Comparison of ENCODE assay signal across 12 cellular contexts in the genomic region with DNA sequence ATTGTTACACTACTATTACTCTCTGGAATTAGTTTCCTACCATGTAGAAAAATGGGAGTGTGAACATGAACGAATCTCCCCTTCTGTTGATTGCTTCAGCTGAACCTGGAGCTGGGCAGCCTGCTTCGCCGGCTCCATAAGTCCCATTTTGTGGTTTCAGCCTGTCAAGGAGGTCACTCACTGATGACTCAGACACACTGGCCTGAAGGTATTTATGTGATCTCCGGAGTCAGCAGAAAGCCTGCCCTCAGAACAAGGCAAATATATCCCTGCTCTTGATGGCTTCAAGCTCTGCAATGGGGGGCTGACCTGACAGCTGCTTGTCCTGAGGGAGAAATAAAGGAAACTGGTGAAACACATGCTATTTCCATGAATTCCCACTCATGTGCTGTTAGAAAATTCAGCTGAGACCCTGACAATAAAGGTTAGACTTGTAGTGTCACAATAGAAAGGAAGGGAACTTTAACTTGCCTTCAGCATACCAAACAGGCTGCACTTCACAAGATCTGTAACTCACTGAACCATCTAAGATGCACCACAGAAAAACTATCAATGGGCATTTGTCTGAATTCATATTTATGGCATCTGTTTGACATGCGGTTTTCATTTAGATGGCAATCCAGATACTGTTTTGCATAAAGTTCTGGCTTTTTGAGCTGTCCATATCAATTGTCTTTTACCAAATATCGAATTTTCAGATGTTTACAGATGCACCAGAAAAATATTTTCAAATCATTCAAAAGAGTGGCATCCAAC.
DNase-seq lines count a peak whose midpoint lies in the region; ATAC-seq and TF ChIP-seq lines count a peak whose summit lies in the region.
"Had no signal": no experiment of that assay in that cellular context is flagged by ENCODE, and none has a peak within 500 bp of the region (broad histone marks: within the 10 kb centered on the region; RNA-seq: fewer than 3 reads in every experiment).

No MANE protein-coding gene starts in this region.

- no peaks in the 10 kb centered on the region for H3K27me3 ChIP-seq in kidney epithelial cell (ENCODE audit: control insufficient read depth, insufficient read depth, low read length)
- H3K27me3 ChIP-seq in heart right ventricle, result no peaks in the 10 kb centered on the region

- peaks cover 0 to under 1% (median 0%) of the 10 kb centered on the region in 11 donors for H3K9me3 ChIP-seq in heart right ventricle

- 55 to 60% methylated on average over 6 of the region's 6 CpGs for WGBS in heart right ventricle, 2 donors

- H3K36me3 ChIP-seq in kidney epithelial cell (ENCODE audit: control insufficient read depth, insufficient read depth, low read length) (no peaks in the 10 kb centered on the region), heart right ventricle (no peaks in the 10 kb centered on the region)

- ATAC-seq in HG02798 (IDR thresholded peaks at IDR 0.05; ENCODE audit: poor library complexity, unreplicated experiment) (no peak), GM18873 (IDR thresholded peaks at IDR 0.05; ENCODE audit: low FRiP score, unreplicated experiment) (no peak), heart right ventricle (no peak)
- ATAC-seq in activated naive CD8-positive, alpha-beta T cell treated with anti-CD3 and anti-CD28 coated beads, Interleukin-2, amount 50 U/mL, for 24 hours, result no peak
- ATAC-seq: T-cell had no signal

- intact Hi-C loops in heart right ventricle (cut with DNase I), result no loop called here

- no peaks in the 10 kb centered on the region for H3K27me3 Mint-ChIP-seq in activated naive CD8-positive, alpha-beta T cell treated with anti-CD3 and anti-CD28 coated beads, Interleukin-2, amount 50 U/mL, for 24 hours
- H3K27me3 Mint-ChIP-seq: T-cell had no signal

- H3K4me3 Mint-ChIP-seq in activated naive CD8-positive, alpha-beta T cell treated with anti-CD3 and anti-CD28 coated beads, Interleukin-2, amount 50 U/mL, for 24 hours, result no peak overlapping the region
- H3K4me3 Mint-ChIP-seq: neural crest cell, T-cell had no signal

- H3K4me3 ChIP-seq in AG10803 (ENCODE audit: low read length) (no peak overlapping the region), kidney epithelial cell (ENCODE audit: low read depth, low read length) (no peak overlapping the region), heart right ventricle (no peak overlapping the region)

- peaks cover 0 to 5% (median 0%) of the 10 kb centered on the region in 9 donors for H3K4me1 ChIP-seq in heart right ventricle

- DNase-seq in AG10803 (ENCODE audit: low read depth), result peak; percentile 95
- peak; percentile 93 for DNase-seq in LHCN-M2 (ENCODE audit: low read depth)
- DNase-seq in astrocyte of the hippocampus (ENCODE audit: low read depth, low spot score), result peak; percentile 80
- peak; percentile 92 for DNase-seq in kidney epithelial cell (ENCODE audit: low read depth)
- no peak for DNase-seq in heart right ventricle
- DNase-seq in activated naive CD8-positive, alpha-beta T cell treated with anti-CD3 and anti-CD28 coated beads, Interleukin-2, amount 50 U/mL, for 24 hours, result no peak
- DNase-seq: COR-L47, NCI-H1417 treated with DMSO at 0.1 percent for 48 hours, T-cell had no signal

- no peak overlapping the region for H3K27ac Mint-ChIP-seq in activated naive CD8-positive, alpha-beta T cell treated with anti-CD3 and anti-CD28 coated beads, Interleukin-2, amount 50 U/mL, for 24 hours
- H3K27ac Mint-ChIP-seq: T-cell had no signal

- H3K36me3 Mint-ChIP-seq in activated naive CD8-positive, alpha-beta T cell treated with anti-CD3 and anti-CD28 coated beads, Interleukin-2, amount 50 U/mL, for 24 hours (ENCODE audit: low read depth), result no peaks in the 10 kb centered on the region
- H3K36me3 Mint-ChIP-seq: T-cell had no signal

- TF ChIP-seq CTCF in AG10803 (conservative IDR thresholded peaks at IDR 0.05; ENCODE audit: low read length) (no peak), kidney epithelial cell (IDR thresholded peaks at IDR 0.05; ENCODE audit: insufficient read depth, low read length, poor library complexity, severe bottlenecking) (no peak), heart right ventricle (IDR thresholded peaks at IDR 0.05) (no peak)

- H3K4me1 Mint-ChIP-seq in activated naive CD8-positive, alpha-beta T cell treated with anti-CD3 and anti-CD28 coated beads, Interleukin-2, amount 50 U/mL, for 24 hours, result no peaks in the 10 kb centered on the region
- H3K4me1 Mint-ChIP-seq: T-cell had no signal

- peaks cover 10% of the 10 kb centered on the region for H3K9me3 Mint-ChIP-seq in activated naive CD8-positive, alpha-beta T cell treated with anti-CD3 and anti-CD28 coated beads, Interleukin-2, amount 50 U/mL, for 24 hours

- no peak overlapping the region for H3K27ac ChIP-seq in heart right ventricle

Comparison
In these comparisons a context has a peak if more than half of its experiments do, and no peak if none do; other contexts are left out.
1. DNase-seq: peak in AG10803 (single experiment), LHCN-M2 (single experiment), astrocyte of the hippocampus (single experiment) and kidney epithelial cell (single experiment); none in heart right ventricle (0 of 2) and activated naive CD8-positive, alpha-beta T cell treated with anti-CD3 and anti-CD28 coated beads, Interleukin-2, amount 50 U/mL, for 24 hours (single experiment).